Comparison of ENCODE assay signal across 8 cellular contexts in the genomic region with DNA sequence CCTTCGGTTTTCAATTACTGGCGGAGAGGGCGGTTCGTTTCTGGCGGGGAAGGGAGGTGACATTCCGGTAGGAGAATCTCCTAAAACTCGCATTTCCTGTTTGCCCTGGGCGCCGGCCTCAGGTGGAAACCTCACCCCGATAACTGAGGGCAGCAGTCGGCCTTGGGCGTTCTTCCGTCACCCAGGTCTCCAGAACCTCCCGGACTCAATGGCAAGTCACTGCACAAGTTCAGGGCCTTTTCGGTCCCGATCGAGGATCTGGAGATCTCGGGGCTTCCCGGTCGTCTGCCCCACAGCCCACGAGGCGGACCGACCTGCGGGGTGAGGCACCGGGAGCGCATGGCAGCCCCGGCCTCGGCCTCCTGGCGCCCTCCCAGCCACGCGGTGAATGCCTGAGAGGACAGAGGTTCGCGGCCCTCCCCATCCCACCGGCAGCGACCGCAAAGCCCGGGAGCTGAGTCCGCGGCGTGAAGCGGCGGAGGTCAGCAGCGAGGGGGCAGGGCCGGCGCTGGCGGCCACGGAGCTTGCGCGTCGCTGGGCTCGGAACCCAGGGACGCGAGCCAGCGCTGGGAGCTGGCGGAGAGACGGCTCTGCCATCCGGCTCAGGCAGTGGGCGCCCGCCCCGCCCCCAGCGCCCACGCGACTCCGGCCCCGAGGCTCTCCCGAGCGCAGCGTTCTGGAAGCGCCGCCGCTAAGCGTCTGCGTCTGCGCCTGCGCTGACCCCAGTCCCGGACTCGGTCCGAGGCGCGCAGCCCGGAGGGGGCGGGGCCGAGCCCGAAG. TPM values are rescaled to one million over a fixed set of nuclear protein-coding genes. Genes with fewer than 3 reads are reported as not detected.
DNase-seq lines count a peak whose midpoint lies in the region; ATAC-seq and TF ChIP-seq lines count a peak whose summit lies in the region.

No MANE protein-coding gene starts in this region.

- intact Hi-C loops in colonic mucosa (cut with DNase I) (loop anchor here (5.0 to 10.0 kb wide), 2 partner anchors 61 to 199 kb away; no protein-coding TSS in a partner anchor), left colon (cut with DNase I, micrococcal nuclease) (no loop called here)

- no peaks in the 10 kb centered on the region for H3K36me3 ChIP-seq in colonic mucosa

- H3K27me3 ChIP-seq in colonic mucosa: no peaks in the 10 kb centered on the region

- no peaks in the 10 kb centered on the region for H3K4me1 ChIP-seq in colonic mucosa

- H3K9ac ChIP-seq in colonic mucosa (ENCODE audit: low read depth in 2 of 2, low read length in 2 of 2): peak overlapping the region; percentile 82 to 92

- DNase-seq in AG10803 (ENCODE audit: low read depth): peak; percentile 91
- peak; percentile 91 for DNase-seq in NCI-H460 (ENCODE audit: extremely low read depth, low read depth)
- DNase-seq in activated CD4-positive, alpha-beta T cell treated with anti-CD3 and anti-CD28 coated beads for 48 hours: peak; percentile 94
- peak; percentile 91 for DNase-seq in colonic mucosa
- peak; percentile 87 to 90 for DNase-seq in left colon
- peak; percentile 84 to 91 for DNase-seq in stimulated activated CD4-positive, alpha-beta T cell treated with anti-CD3 and anti-CD28 coated beads, Interleukin-1b, Interleukin-23, amount 100 ng/mL, for 4 hours (ENCODE audit: low read depth in 2 of 2)

- H3K4me3 ChIP-seq in AG10803 (ENCODE audit: low read length): peak overlapping the region; percentile 80
- H3K4me3 ChIP-seq in colonic mucosa: peak overlapping the region; percentile 75

- H3K9me3 ChIP-seq in colonic mucosa: no peaks in the 10 kb centered on the region

- TF ChIP-seq CTCF in AG10803 (conservative IDR thresholded peaks at IDR 0.05; ENCODE audit: low read length) (no peak), colonic mucosa (IDR thresholded peaks at IDR 0.05) (no peak)

- H3K27ac ChIP-seq in colonic mucosa: peak overlapping the region; percentile 92

- ATAC-seq in GM19035 (IDR thresholded peaks at IDR 0.05; ENCODE audit: unreplicated experiment): peak; percentile 86
- ATAC-seq in HG03280 (IDR thresholded peaks at IDR 0.05; ENCODE audit: unreplicated experiment): peak; percentile 90
- ATAC-seq in left colon: peak; percentile 95

RNA-seq across cellular contexts. Expression of gene SRL, which starts 58.4 kb away (rescaled TPM):
- total RNA-seq in NCI-H460 (2014; rRNA removed; shearing (Covaris generic)): not detected in 2 replicates
- not detected in 2 replicates for polyA plus RNA-seq in NCI-H460 (2014; cell fraction: nucleus; rRNA removed)
- total RNA-seq in colonic mucosa: under 1 TPM; 0.49 to 0.82 TPM
- under 1 TPM; 0.46 to 0.50 TPM for total RNA-seq in left colon

Comparison
In these comparisons a context has a peak if more than half of its experiments do, and no peak if none do; other contexts are left out.
1. Peak in every context shown above with its lines: DNase-seq, ATAC-seq, H3K4me3 ChIP-seq and H3K27ac ChIP-seq.